ENCODE assay signal across 8 cellular contexts in genomic region chr4:145732895-145733880, GRCh38. TPM values are rescaled to one million over a fixed set of nuclear protein-coding genes. Genes with fewer than 3 reads are reported as not detected.
DNase-seq lines count a peak whose midpoint lies in the region; ATAC-seq, FAIRE-seq and TF ChIP-seq lines count a peak whose summit lies in the region.

No MANE protein-coding gene starts in this region.

- peak in 1 of 2 donors; percentile 95 for TF ChIP-seq POLR2A in thyroid gland (IDR thresholded peaks at IDR 0.05)

- H3K9me3 ChIP-seq in SU-DHL-6 (ENCODE audit: insufficient read depth, low read length) = no peaks in the 10 kb centered on the region
- H3K9me3 ChIP-seq in cardiac muscle cell (ENCODE audit: low read depth) = no peaks in the 10 kb centered on the region
- H3K9me3 ChIP-seq in pancreas = no peaks in the 10 kb centered on the region
- H3K9me3 ChIP-seq in thyroid gland = no peaks in the 10 kb centered on the region

- peaks cover 23% of the 10 kb centered on the region for H3K4me1 Mint-ChIP-seq in activated naive CD8-positive, alpha-beta T cell treated with anti-CD3 and anti-CD28 coated beads, Interleukin-2, amount 50 U/mL, for 24 hours

- H3K27me3 ChIP-seq in SU-DHL-6 (ENCODE audit: low read length) (0 out of 2 replicates have a peak, but pooled peaks cover 3% of the 10 kb centered on the region), cardiac muscle cell (no peaks in the 10 kb centered on the region), pancreas (no peaks in the 10 kb centered on the region), thyroid gland (no peaks in the 10 kb centered on the region)

- peak overlapping the region; percentile 82 for H3K4me2 ChIP-seq in SU-DHL-6 (ENCODE audit: low read depth, low read length, poor library complexity, severe bottlenecking)

- no peak for FAIRE-seq in pancreas (lab: Jason Lieb, UNC)

- H4K20me1 ChIP-seq in SU-DHL-6 (ENCODE audit: low read depth, low read length) = no peaks in the 10 kb centered on the region

- no peaks in the 10 kb centered on the region for H3K79me2 ChIP-seq in SU-DHL-6 (ENCODE audit: insufficient read depth, low read length)

- H2AFZ ChIP-seq in SU-DHL-6 (ENCODE audit: low read depth, low read length, severe bottlenecking) = peak overlapping the region; percentile 82

- H3K27me3 Mint-ChIP-seq in activated naive CD8-positive, alpha-beta T cell treated with anti-CD3 and anti-CD28 coated beads, Interleukin-2, amount 50 U/mL, for 24 hours = peaks cover 18% of the 10 kb centered on the region

- H3K4me1 ChIP-seq in cardiac muscle cell (ENCODE audit: low read depth) (no peaks in the 10 kb centered on the region), pancreas (peaks cover 17 to 50% (median 35%) of the 10 kb centered on the region in 3 donors), thyroid gland (peaks cover 43 to 55% of the 10 kb centered on the region in 2 donors)

- H3K36me3 Mint-ChIP-seq in activated naive CD8-positive, alpha-beta T cell treated with anti-CD3 and anti-CD28 coated beads, Interleukin-2, amount 50 U/mL, for 24 hours (ENCODE audit: low read depth) = no peaks in the 10 kb centered on the region

- peak; percentile 83 for ATAC-seq in HG02588 (IDR thresholded peaks at IDR 0.05; ENCODE audit: unreplicated experiment)
- peak; percentile 91 for ATAC-seq in activated naive CD8-positive, alpha-beta T cell treated with anti-CD3 and anti-CD28 coated beads, Interleukin-2, amount 50 U/mL, for 24 hours
- peak; percentile 88 to 91 (median 88) for ATAC-seq in pancreas

- peak overlapping the region; percentile 85 for H3K4me3 ChIP-seq in GM08714 (ENCODE audit: low read length)
- peak overlapping the region; percentile 61 for H3K4me3 ChIP-seq in SU-DHL-6 (ENCODE audit: insufficient read depth, low read length, poor library complexity, severe bottlenecking)
- H3K4me3 ChIP-seq in cardiac muscle cell = peak overlapping the region; percentile 47
- peak overlapping the region; percentile 28 to 60 (median 46) for H3K4me3 ChIP-seq in pancreas
- H3K4me3 ChIP-seq in thyroid gland (replicated peaks in 1 of 3) = peak overlapping the region in 2 of 3 donors; percentile 63 to 64

- H3K4me3 Mint-ChIP-seq in activated naive CD8-positive, alpha-beta T cell treated with anti-CD3 and anti-CD28 coated beads, Interleukin-2, amount 50 U/mL, for 24 hours = peak overlapping the region; percentile 71

- no peaks in the 10 kb centered on the region for H3F3A ChIP-seq in SU-DHL-6 (ENCODE audit: insufficient read depth)

- no peaks in the 10 kb centered on the region for H3K36me3 ChIP-seq in SU-DHL-6 (ENCODE audit: low read length)
- no peaks in the 10 kb centered on the region for H3K36me3 ChIP-seq in cardiac muscle cell
- H3K36me3 ChIP-seq in pancreas = no peaks in the 10 kb centered on the region
- no peaks in the 10 kb centered on the region for H3K36me3 ChIP-seq in thyroid gland

- H3K9me3 Mint-ChIP-seq in activated naive CD8-positive, alpha-beta T cell treated with anti-CD3 and anti-CD28 coated beads, Interleukin-2, amount 50 U/mL, for 24 hours = no peaks in the 10 kb centered on the region

- H3K9ac ChIP-seq in SU-DHL-6 (ENCODE audit: low read length) = peak overlapping the region; percentile 67

- no peaks in the 10 kb centered on the region for H3K9me2 ChIP-seq in SU-DHL-6 (replicated peaks; ENCODE audit: insufficient read depth, low read length)

- TF ChIP-seq CTCF in SU-DHL-6 (IDR thresholded peaks at IDR 0.05; ENCODE audit: insufficient read depth, low read length, poor library complexity, severe bottlenecking) (no peak), cardiac muscle cell (IDR thresholded peaks at IDR 0.05; ENCODE audit: low read depth, low read length) (no peak), pancreas (IDR thresholded peaks at IDR 0.05) (no peak), thyroid gland (IDR thresholded peaks at IDR 0.05) (peak in 1 of 6 experiments; percentile 22)

- H3K27ac Mint-ChIP-seq in activated naive CD8-positive, alpha-beta T cell treated with anti-CD3 and anti-CD28 coated beads, Interleukin-2, amount 50 U/mL, for 24 hours = no peak overlapping the region

- H3K27ac ChIP-seq in SU-DHL-6 (ENCODE audit: low read depth, low read length) = no peak overlapping the region
- peak overlapping the region; percentile 75 for H3K27ac ChIP-seq in cardiac muscle cell
- H3K27ac ChIP-seq in pancreas = peak overlapping the region; percentile 85 to 98 (median 92)
- H3K27ac ChIP-seq in thyroid gland = peak overlapping the region; percentile 98 to 100 (median 99)

- WGBS in pancreas, 2 donors = 1% methylated on average over 52 to 81 of the region's 81 CpGs
- 14 to 15% methylated on average over 37 to 38 of the region's 81 CpGs for WGBS in thyroid gland, 2 donors

- peak; percentile 96 for DNase-seq in NCI-H1092 treated with DMSO at 0.1 percent for 48 hours (lab: John Stamatoyannopoulos, UW)
- peak; percentile 88 for DNase-seq in activated naive CD8-positive, alpha-beta T cell treated with anti-CD3 and anti-CD28 coated beads, Interleukin-2, amount 50 U/mL, for 24 hours
- peak; percentile 96 to 98 for DNase-seq in cardiac muscle cell (ENCODE audit: low read depth in 1 of 2, low spot score in 1 of 2)
- peak; percentile 92 to 96 (median 96) for DNase-seq in pancreas
- peak; percentile 97 for DNase-seq in thyroid gland

- intact Hi-C loops in pancreas (cut with DNase I) = no loop called here
- intact Hi-C loops in thyroid gland (cut with DNase I) = no loop called here

RNA-seq across cellular contexts. Expression of gene C4orf51, which starts 53.2 kb away (rescaled TPM):
- total RNA-seq in cardiac muscle cell = not detected in 2 replicates
- polyA plus RNA-seq in cardiac muscle cell = not detected in 2 replicates
- not detected for total RNA-seq in pancreas
- not detected for polyA plus RNA-seq in pancreas
- total RNA-seq in thyroid gland = not detected
